In genomic region chr7:128211626-128212025, GRCh38 we compare ENCODE assay signal across 17 cellular contexts. TPM values are rescaled to one million over a fixed set of nuclear protein-coding genes. Genes with fewer than 3 reads are reported as not detected.
"Had no signal": no experiment of that assay in that cellular context is flagged by ENCODE, and none has a peak within 500 bp of the region (broad histone marks: within the 10 kb centered on the region; RNA-seq: fewer than 3 reads in every experiment).

No MANE protein-coding gene starts in this region.

- H3K4me3 ChIP-seq: adrenal gland, breast epithelium, esophagus muscularis mucosa, gastroesophageal sphincter, heart left ventricle, lower lobe of right lung, thyroid gland had no signal

- H3K4me1 ChIP-seq: breast epithelium, lower lobe of right lung had no signal

- FAIRE-seq: astrocyte, endothelial cell of umbilical vein had no signal

- H3K9me3 ChIP-seq: adrenal gland, breast epithelium, esophagus muscularis mucosa, gastroesophageal sphincter, heart left ventricle, lower lobe of right lung, thyroid gland had no signal

- H3K27me3 ChIP-seq: thyroid gland had no signal

- ATAC-seq: gastroesophageal sphincter; heart left ventricle; lower lobe of right lung; natural killer cell treated with Interleukin-12 subunit alpha and Interleukin-12 subunit beta and Interleukin-15 and Interleukin-18, amount 100 ng/mL, for 72 hours had no signal

- H3K36me3 ChIP-seq: adrenal gland, breast epithelium, esophagus muscularis mucosa, gastroesophageal sphincter, heart left ventricle, lower lobe of right lung, thyroid gland had no signal

- H3K27ac ChIP-seq: adrenal gland, breast epithelium, esophagus muscularis mucosa, gastroesophageal sphincter, heart left ventricle, lower lobe of right lung, thyroid gland, VCaP had no signal

- DNase-seq: activated CD4-positive, alpha-beta T cell treated with anti-CD3 and anti-CD28 coated beads, Interleukin-2, amount 50 U/mL, for 4 hours; activated gamma-delta T cell; effector CD8-positive, alpha-beta T cell; heart left ventricle; lower lobe of right lung; stimulated activated CD8-positive, alpha-beta memory T cell treated with anti-CD3 and anti-CD28 coated beads, Interleukin-4, amount 100 ng/mL, for 48 hours; stimulated activated naive CD4-positive, alpha-beta T cell; thyroid gland had no signal

RNA-seq across cellular contexts. Expression of gene LEP, which starts 29.5 kb away (rescaled TPM):
- total RNA-seq: astrocyte; endothelial cell of umbilical vein; esophagus muscularis mucosa; lower lobe of right lung; mesothelial cell of epicardium; natural killer cell treated with Interleukin-12 subunit alpha and Interleukin-12 subunit beta and Interleukin-15 and Interleukin-18, amount 100 ng/mL, for 72 hours had no signal
- polyA plus RNA-seq: endothelial cell of umbilical vein had no signal
